Comparison of ENCODE assay signal across 34 cellular contexts in the genomic region with DNA sequence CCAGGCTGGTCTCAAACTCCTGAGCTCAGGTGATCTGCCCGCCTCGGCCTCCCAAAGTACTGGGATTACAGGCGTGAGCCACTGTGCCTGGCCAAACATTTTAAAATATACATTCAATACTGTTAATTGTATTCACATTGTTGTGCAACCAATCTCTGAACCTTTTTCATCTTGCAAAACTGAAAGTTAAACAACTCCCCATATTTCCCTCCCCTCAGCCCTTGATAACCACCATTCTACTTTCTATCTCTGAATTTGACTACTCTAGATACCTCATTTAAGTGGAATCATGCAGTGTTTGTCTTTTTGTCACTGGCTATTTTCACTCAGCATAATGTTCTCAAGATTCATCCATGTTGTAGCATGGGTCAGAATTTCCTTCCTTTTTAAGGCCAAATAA. TPM values are rescaled to one million over a fixed set of nuclear protein-coding genes. Genes with fewer than 3 reads are reported as not detected.
DNase-seq lines count a peak whose midpoint lies in the region; ATAC-seq, FAIRE-seq and TF ChIP-seq lines count a peak whose summit lies in the region.
"Had no signal": no experiment of that assay in that cellular context is flagged by ENCODE, and none has a peak within 500 bp of the region (broad histone marks: within the 10 kb centered on the region; RNA-seq: fewer than 3 reads in every experiment).

No MANE protein-coding gene starts in this region.

- RAD21 ChIA-PET in GM12878 (lab: Charles Lee; ENCODE audit: unreplicated experiment) = interaction anchor here (0.6 to 0.9 kb wide), 2 partner anchors 8 to 189 kb away, joined by 3 to 6 read pairs; a partner anchor contains a TSS

- H3K36me3 Mint-ChIP-seq in activated T-cell treated with anti-CD3 and anti-CD28 coated beads, Interleukin-2, amount 50 U/mL, for 72 hours (ENCODE audit: insufficient read depth in 2 of 2) = peaks cover 2 to 6% of the 10 kb centered on the region in 2 donors
- no peaks in the 10 kb centered on the region for H3K36me3 Mint-ChIP-seq in stimulated activated memory B cell treated with anti-CD40 and anti-IgM and Interleukin-4, amounts not matched to agents 10 μg/mL and 1 μg/mL and 100 μg/mL, for 72 hours

- SMC1A ChIA-PET in GM12878 (lab: Charles Lee; ENCODE audit: uncharacterized antibody, unreplicated experiment) = interaction anchor here (8.5 kb wide), 1 partner anchor 27 kb away, joined by 75 read pairs; no protein-coding TSS in a partner anchor

- H3K79me2 ChIP-seq in GM12878 (ENCODE audit: control insufficient read depth, insufficient read depth, low read length) = no peaks in the 10 kb centered on the region

- peaks cover 0 to 6% of the 10 kb centered on the region in 2 experiments; a peak in 3 of 4 replicates for H3K36me3 ChIP-seq in GM12878 (ENCODE audit: control insufficient read depth in 2 of 2, insufficient read depth in 2 of 2, low read length in 1 of 2)
- H3K36me3 ChIP-seq: pancreas had no signal

- H3K27ac ChIP-seq in RWPE1 (peak overlapping the region; percentile 38; the same call in 1 of the 2 replicates), GM12878 (ENCODE audit: control insufficient read depth, insufficient read depth) (no peak overlapping the region)
- H3K27ac ChIP-seq: left ventricle myocardium inferior, pancreas, upper lobe of right lung had no signal

- intact Hi-C loops in GM12878 (cut with micrococcal nuclease; ENCODE audit: unreplicated experiment) = no loop called here

- no peak overlapping the region for H3K9ac ChIP-seq in GM12878 (ENCODE audit: control insufficient read depth, insufficient read depth, low read length)

- H3K4me1 ChIP-seq in GM12878 (ENCODE audit: control insufficient read depth, insufficient read depth, low read length) = peaks cover 17% of the 10 kb centered on the region

- no peak overlapping the region for H3K27ac Mint-ChIP-seq in activated T-cell treated with anti-CD3 and anti-CD28 coated beads, Interleukin-2, amount 50 U/mL, for 72 hours
- H3K27ac Mint-ChIP-seq in stimulated activated memory B cell treated with anti-CD40 and anti-IgM and Interleukin-4, amounts not matched to agents 10 μg/mL and 1 μg/mL and 100 μg/mL, for 72 hours = no peak overlapping the region
- H3K27ac Mint-ChIP-seq: brain, endodermal cell, GM23338, HFFc6, IgD-negative memory B cell had no signal

- no peaks in the 10 kb centered on the region for H3K27me3 ChIP-seq in GM12878 (replicated peaks in 1 of 2; ENCODE audit: control insufficient read depth in 2 of 2, insufficient read depth in 2 of 2, low read length in 1 of 2)
- H3K27me3 ChIP-seq: BE2C, pancreas, upper lobe of right lung had no signal

- TF ChIP-seq RAD21 in GM12878 (IDR thresholded peaks at IDR 0.05; ENCODE audit: insufficient read depth, low read depth, low read length) = no peak

- H3K4me3 ChIP-seq in GM12878 = no peak overlapping the region
- H3K4me3 ChIP-seq: GM23338, left ventricle myocardium inferior, pancreas, upper lobe of right lung had no signal

- no peak for TF ChIP-seq POLR2A in GM12878 (IDR thresholded peaks at IDR 0.05; ENCODE audit: low read depth, low read length)

- no peak for FAIRE-seq in GM12878 (lab: Jason Lieb, UNC)
- FAIRE-seq: keratinocyte, pancreas had no signal

- H4K20me1 ChIP-seq in GM12878 (ENCODE audit: control insufficient read depth, insufficient read depth) = no peaks in the 10 kb centered on the region

- in situ Hi-C loops in GM13977 (cut with MboI; ENCODE audit: low pct_unique_long_range_greater_than_20kb, low sequenced_read_pairs, unreplicated experiment) = no loop called here
- in situ Hi-C loops in GM12878 (cut with MboI) = no loop called here

- no peaks in the 10 kb centered on the region for H3K9me3 Mint-ChIP-seq in activated T-cell treated with anti-CD3 and anti-CD28 coated beads, Interleukin-2, amount 50 U/mL, for 72 hours
- H3K9me3 Mint-ChIP-seq in stimulated activated memory B cell treated with anti-CD40 and anti-IgM and Interleukin-4, amounts not matched to agents 10 μg/mL and 1 μg/mL and 100 μg/mL, for 72 hours = no peaks in the 10 kb centered on the region
- H3K9me3 Mint-ChIP-seq: endodermal cell, GM23338, HFFc6, IgD-negative memory B cell, neural crest cell had no signal

- TF ChIP-seq EP300 in GM12878 (IDR thresholded peaks at IDR 0.05; ENCODE audit: borderline replicate concordance in 1 of 2, control insufficient read depth in 1 of 2, low read depth in 2 of 2, low read length in 2 of 2) = no peak

- BruUV-seq in GM12878 (replicated peaks; lab: Mats Ljungman, UMichigan) = no TSS peak

- no peak for DNase-seq in activated T-cell treated with anti-CD3 and anti-CD28 coated beads, Interleukin-2, amount 50 U/mL, for 72 hours
- DNase-seq in activated T-cell treated with anti-CD3 and anti-CD28 coated beads for 4 hours (no peak), GM13977 (ENCODE audit: low spot score) (peak; percentile 37), RWPE1 (ENCODE audit: low spot score) (no peak), GM12878 (ENCODE audit: low read depth, low spot score) (no peak), SW480 (ENCODE audit: low spot score) (no peak), NCI-H1105 treated with DMSO at 0.1 percent for 48 hours (lab: John Stamatoyannopoulos, UW) (no peak)
- DNase-seq: activated CD4-positive, alpha-beta T cell treated with anti-CD3 and anti-CD28 coated beads for 48 hours; activated effector memory CD4-positive, alpha-beta T cell treated with anti-CD3 and anti-CD28 coated beads, Interleukin-2, amount 50 U/mL, for 16 hours; amniotic stem cell; BE2C; cerebellar nuclear complex; COR-L47; dermis blood vessel endothelial cell; endodermal cell; head of caudate nucleus; HFFc6; left ventricle myocardium inferior; mesenchymal stem cell; NCI-H1092; NCI-H187 treated with DMSO at 0.1 percent for 48 hours; NCI-H2171; NCI-H510A; pancreas; stimulated activated naive CD4-positive, alpha-beta T cell; upper lobe of right lung had no signal

- no peaks in the 10 kb centered on the region for H3K27me3 Mint-ChIP-seq in activated T-cell treated with anti-CD3 and anti-CD28 coated beads, Interleukin-2, amount 50 U/mL, for 72 hours (ENCODE audit: low read depth)
- no peaks in the 10 kb centered on the region for H3K27me3 Mint-ChIP-seq in stimulated activated memory B cell treated with anti-CD40 and anti-IgM and Interleukin-4, amounts not matched to agents 10 μg/mL and 1 μg/mL and 100 μg/mL, for 72 hours
- H3K27me3 Mint-ChIP-seq: brain had no signal

- no peak overlapping the region for H2AFZ ChIP-seq in GM12878 (ENCODE audit: control insufficient read depth, low read depth, low read length)
- H2AFZ ChIP-seq: GM23338 had no signal

- ATAC-seq in activated T-cell treated with anti-CD3 and anti-CD28 coated beads, Interleukin-2, amount 50 U/mL, for 72 hours (replicated peaks in 1 of 2) = peak; percentile 6 to 9
- peak; percentile 11 for ATAC-seq in GM12878
- no peak for ATAC-seq in stimulated activated memory B cell treated with anti-CD40 and anti-IgM and Interleukin-4, amounts not matched to agents 10 μg/mL and 1 μg/mL and 100 μg/mL, for 72 hours
- ATAC-seq: esophagus mucosa, GM23338, pancreas, Right ventricle myocardium inferior, upper lobe of right lung had no signal

- H3K9me3 ChIP-seq in GM12878 (replicated peaks; ENCODE audit: control insufficient read depth, insufficient read depth, low read length) = no peaks in the 10 kb centered on the region
- H3K9me3 ChIP-seq: BE2C, left ventricle myocardium inferior, pancreas, upper lobe of right lung had no signal

- TF ChIP-seq CTCF in GM13977 (IDR thresholded peaks at IDR 0.05; ENCODE audit: extremely low read depth, insufficient read depth, missing control alignments) (no peak), RWPE1 (conservative IDR thresholded peaks at IDR 0.05; ENCODE audit: low read depth) (no peak), GM12878 (IDR thresholded peaks at IDR 0.05 in 2 of 3, conservative IDR thresholded peaks at IDR 0.05 in 1 of 3; ENCODE audit: control insufficient read depth in 2 of 3, extremely low read depth in 1 of 3, insufficient read depth in 1 of 3, low read depth in 3 of 3, low read length in 3 of 3) (no peak)

- H3K4me1 Mint-ChIP-seq in activated T-cell treated with anti-CD3 and anti-CD28 coated beads, Interleukin-2, amount 50 U/mL, for 72 hours (ENCODE audit: low read depth) = peaks cover 73% of the 10 kb centered on the region
- H3K4me1 Mint-ChIP-seq in stimulated activated memory B cell treated with anti-CD40 and anti-IgM and Interleukin-4, amounts not matched to agents 10 μg/mL and 1 μg/mL and 100 μg/mL, for 72 hours = peaks cover 24% of the 10 kb centered on the region

- POLR2A ChIA-PET in RWPE1 (lab: Yijun Ruan, JAX; ENCODE audit: low non-redundant PET) (no interaction called here), GM12878 (lab: Charles Lee) (interaction anchor here (0.5 to 0.7 kb wide), 2 partner anchors 26 to 32 kb away, joined by 3 read pairs; no protein-coding TSS in a partner anchor)

- H3K4me2 ChIP-seq in GM12878 (ENCODE audit: control insufficient read depth, insufficient read depth) = no peak overlapping the region
- H3K4me2 ChIP-seq: GM23338 had no signal

- CTCF ChIA-PET in RWPE1 (lab: Yijun Ruan, JAX) (no interaction called here), GM12878 (lab: Yijun Ruan, JAX) (no interaction called here)

- no peak overlapping the region for H3K4me3 Mint-ChIP-seq in activated T-cell treated with anti-CD3 and anti-CD28 coated beads, Interleukin-2, amount 50 U/mL, for 72 hours
- H3K4me3 Mint-ChIP-seq in stimulated activated memory B cell treated with anti-CD40 and anti-IgM and Interleukin-4, amounts not matched to agents 10 μg/mL and 1 μg/mL and 100 μg/mL, for 72 hours = no peak overlapping the region
- H3K4me3 Mint-ChIP-seq: brain, endodermal cell, GM23338, HFFc6, neural crest cell had no signal

- 98% methylated on average over 3 of the region's 3 CpGs for WGBS in GM12878 (ENCODE audit: insufficient coverage, insufficient replicate concordance, low lambda C conversion rate, missing lambda C conversion rate)

RNA-seq across cellular contexts. Expression of a gene that starts 30.0 kb away (rescaled TPM):
- 10 to 100 TPM; 66.6 to 84.3 TPM for total RNA-seq in activated T-cell treated with anti-CD3 and anti-CD28 coated beads, Interleukin-2, amount 50 U/mL, for 72 hours
- 10.9 and 12.1 TPM in 2 replicates for total RNA-seq in GM12878 (2013; cell fraction: nucleolus; rRNA removed)
- total RNA-seq in GM12878 (2014; rRNA removed) (16.7 and 22.7 TPM in 2 replicates), GM12878 (2014; rRNA removed; fragmentation: Illumina TruSeq; extraction: Trizol) (11.9 and 12.4 TPM in 2 replicates), GM12878 (2021) (25.5 and 33.4 TPM in 2 replicates)
- polyA plus RNA-seq in GM12878 (2011; ENCODE audit: low read depth) = 26.7 TPM
- polyA plus RNA-seq in GM12878 (2011; rRNA removed) (21.3 and 42.6 TPM in 2 replicates), GM12878 (2014; fragmentation: Illumina TruSeq; extraction: Trizol) (29.6 and 31.2 TPM in 2 replicates), GM12878 (2014; fragmentation: Nextera tagmentation; extraction: Ambion mirVana) (10 to 100 TPM; 17.2 to 18.5 TPM), GM12878 (2014; rRNA removed) (21.9 and 25.0 TPM in 2 replicates), GM12878 (2016; fragmentation: Nextera tagmentation; extraction: Ambion mirVana) (10 to 100 TPM; 45.3 to 49.8 TPM)
- 32.3 and 40.7 TPM in 2 replicates for polyA plus RNA-seq in GM12878 (2011; cell fraction: cytosol; rRNA removed)
- polyA plus RNA-seq in GM12878 (2011; cell fraction: nucleus; rRNA removed) = 25.4 and 27.4 TPM in 2 replicates
- polyA plus RNA-seq in GM12878 (2012) = 37.0 and 40.2 TPM in 2 replicates
- 18.5 and 21.4 TPM in 2 replicates for polyA minus RNA-seq in GM12878 (2011; rRNA and poly(A)+ RNA removed)
- polyA minus RNA-seq in GM12878 (2011; cell fraction: cytosol; rRNA and poly(A)+ RNA removed) = 7.8 and 12.6 TPM in 2 replicates
- polyA minus RNA-seq in GM12878 (2011; cell fraction: nucleus; rRNA and poly(A)+ RNA removed) = 4.6 and 8.3 TPM in 2 replicates

RNA-seq across cellular contexts. Expression of a gene that starts 59.2 kb away (rescaled TPM):
- total RNA-seq in activated T-cell treated with anti-CD3 and anti-CD28 coated beads, Interleukin-2, amount 50 U/mL, for 72 hours = 100 to 1,000 TPM; 183 to 205 TPM
- total RNA-seq in GM12878 (2013; cell fraction: nucleolus; rRNA removed) = 130 and 152 TPM in 2 replicates
- total RNA-seq in GM12878 (2014; rRNA removed) (106 and 118 TPM in 2 replicates), GM12878 (2014; rRNA removed; fragmentation: Illumina TruSeq; extraction: Trizol) (80.5 and 87.2 TPM in 2 replicates), GM12878 (2021) (128 and 138 TPM in 2 replicates)
- 84.4 TPM for polyA plus RNA-seq in GM12878 (2011; ENCODE audit: low read depth)
- polyA plus RNA-seq in GM12878 (2011; rRNA removed) (43.8 and 66.8 TPM in 2 replicates), GM12878 (2014; fragmentation: Illumina TruSeq; extraction: Trizol) (62.0 and 78.1 TPM in 2 replicates), GM12878 (2014; fragmentation: Nextera tagmentation; extraction: Ambion mirVana) (100 to 1,000 TPM in 1 of 2 experiments, 10 to 100 TPM in 1; 54.8 to 102 TPM), GM12878 (2014; rRNA removed) (61.7 and 77.7 TPM in 2 replicates), GM12878 (2016; fragmentation: Nextera tagmentation; extraction: Ambion mirVana) (100 to 1,000 TPM; 131 to 143 TPM)
- 52.8 and 55.7 TPM in 2 replicates for polyA plus RNA-seq in GM12878 (2011; cell fraction: cytosol; rRNA removed)
- polyA plus RNA-seq in GM12878 (2011; cell fraction: nucleus; rRNA removed) = 110 and 115 TPM in 2 replicates
- 122 and 138 TPM in 2 replicates for polyA plus RNA-seq in GM12878 (2012)
- polyA minus RNA-seq in GM12878 (2011; rRNA and poly(A)+ RNA removed) = 134 and 157 TPM in 2 replicates
- polyA minus RNA-seq in GM12878 (2011; cell fraction: cytosol; rRNA and poly(A)+ RNA removed) = 54.0 and 57.0 TPM in 2 replicates
- 63.6 and 90.8 TPM in 2 replicates for polyA minus RNA-seq in GM12878 (2011; cell fraction: nucleus; rRNA and poly(A)+ RNA removed)
